ENCODE assay signal across 19 cellular contexts in the genomic region with DNA sequence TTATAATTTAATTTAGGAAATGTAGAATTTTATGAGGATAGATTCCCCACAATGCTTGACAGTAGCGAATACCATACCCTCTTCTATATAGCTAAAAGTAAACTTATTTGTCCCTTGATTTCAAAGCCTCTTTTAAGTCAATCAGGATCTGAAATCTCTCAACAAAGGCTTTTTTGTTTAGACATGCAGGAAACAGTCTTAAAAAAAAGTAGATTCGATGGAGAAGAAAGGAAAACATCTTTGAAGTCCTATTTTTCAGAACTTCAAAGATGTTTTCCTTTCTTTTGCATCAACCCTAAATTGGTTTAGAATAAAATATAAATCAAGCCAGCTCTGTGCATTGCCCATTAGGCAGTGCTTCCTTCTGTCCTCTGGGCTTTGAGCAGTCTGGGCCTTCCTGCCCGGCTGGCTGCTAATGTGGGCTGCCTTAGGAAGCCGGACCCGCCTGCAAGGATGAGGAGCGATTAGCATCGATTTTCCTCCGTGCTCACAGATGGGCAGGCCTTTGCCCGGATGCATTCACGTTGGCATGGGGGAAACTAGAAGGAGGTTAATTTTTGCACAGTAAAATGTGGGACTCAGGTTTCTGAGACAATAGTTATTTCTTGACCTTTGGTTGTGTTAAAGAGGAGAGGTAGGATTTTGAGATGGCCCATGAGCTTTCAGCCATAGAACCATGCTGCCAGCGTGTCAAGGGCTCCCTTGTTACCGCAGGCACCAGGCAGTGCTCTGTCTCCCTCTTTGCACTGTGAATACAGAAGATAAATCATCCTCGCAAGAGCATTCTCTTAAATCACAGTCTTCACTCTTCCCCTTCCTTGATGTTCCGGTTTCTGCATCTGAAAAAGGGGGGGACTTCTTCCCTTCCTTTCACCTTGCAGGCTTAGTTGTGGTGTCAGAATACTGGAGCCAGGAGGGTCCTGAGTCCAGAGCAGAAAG. TPM values are rescaled to one million over a fixed set of nuclear protein-coding genes. Genes with fewer than 3 reads are reported as not detected.
DNase-seq lines count a peak whose midpoint lies in the region; ATAC-seq and TF ChIP-seq lines count a peak whose summit lies in the region.
"Had no signal": no experiment of that assay in that cellular context is flagged by ENCODE, and none has a peak within 500 bp of the region (broad histone marks: within the 10 kb centered on the region; RNA-seq: fewer than 3 reads in every experiment).

No MANE protein-coding gene starts in this region.

- TF ChIP-seq EP300 in SK-N-SH (IDR thresholded peaks at IDR 0.05; ENCODE audit: borderline replicate concordance in 1 of 2, low read depth in 1 of 2, low read length in 1 of 2), result no peak

- H3K4me3 ChIP-seq in BE2C (ENCODE audit: low read depth, low read length), result no peak overlapping the region
- no peak overlapping the region for H3K4me3 ChIP-seq in SK-N-SH (ENCODE audit: low read depth in 2 of 2, low read length in 1 of 2)
- H3K4me3 ChIP-seq: GM23338 had no signal

- ATAC-seq in GM19351 (IDR thresholded peaks at IDR 0.05; ENCODE audit: unreplicated experiment) (no peak), HG03571 (IDR thresholded peaks at IDR 0.05; ENCODE audit: unreplicated experiment) (no peak)
- ATAC-seq: GM23338 had no signal

- H3K27ac ChIP-seq in SK-N-SH (ENCODE audit: low read depth in 2 of 2, low read length in 1 of 2), result peak overlapping the region; percentile 18 to 86; a peak in 3 of 4 replicates

- no peaks in the 10 kb centered on the region for H3K9me3 ChIP-seq in BE2C
- no peaks in the 10 kb centered on the region for H3K9me3 ChIP-seq in SK-N-SH

- no peak for TF ChIP-seq RAD21 in SK-N-SH (IDR thresholded peaks at IDR 0.05; ENCODE audit: low read length)

- no peak for TF ChIP-seq CTCF in BE2C (IDR thresholded peaks at IDR 0.05; ENCODE audit: low read depth, low read length)
- TF ChIP-seq CTCF in SK-N-SH (IDR thresholded peaks at IDR 0.05), result no peak

- POLR2A ChIA-PET in SK-N-SH (lab: Yijun Ruan, JAX), result interaction anchor here (0.6 kb wide), 1 partner anchor 224 kb away, joined by 3 read pairs; no protein-coding TSS in a partner anchor

- H3K4me1 ChIP-seq in BE2C, result peaks cover 43% of the 10 kb centered on the region
- peaks cover 0 to 16% of the 10 kb centered on the region in 2 experiments; a peak in 2 of 4 replicates for H3K4me1 ChIP-seq in SK-N-SH (ENCODE audit: control insufficient read depth in 1 of 2, insufficient read depth in 2 of 2, low read depth in 1 of 2, low read length in 1 of 2)

- no peak overlapping the region for H2AFZ ChIP-seq in SK-N-SH (ENCODE audit: low read depth)
- H2AFZ ChIP-seq: GM23338 had no signal

- WGBS in SK-N-SH (ENCODE audit: low lambda C conversion rate), result 59% methylated on average over 14 of the region's 14 CpGs

- no peak overlapping the region for H3K9ac ChIP-seq in SK-N-SH

- no peaks in the 10 kb centered on the region; the same call in 1 of the 2 replicates for H3K79me2 ChIP-seq in SK-N-SH (ENCODE audit: insufficient read depth)

- H3K4me2 ChIP-seq in SK-N-SH, result no peak overlapping the region
- H3K4me2 ChIP-seq: GM23338 had no signal

- H4K20me1 ChIP-seq in SK-N-SH (ENCODE audit: insufficient read depth), result no peaks in the 10 kb centered on the region

- no peaks in the 10 kb centered on the region for H3K9me2 ChIP-seq in SK-N-SH

- H3K36me3 ChIP-seq in BE2C (no peaks in the 10 kb centered on the region; the same call in 1 of the 2 replicates), SK-N-SH (replicated peaks in 1 of 2; ENCODE audit: control insufficient read depth in 1 of 2, insufficient read depth in 2 of 2, low read length in 1 of 2) (peaks cover 21 to 43% of the 10 kb centered on the region in 2 experiments)

- no peaks in the 10 kb centered on the region for H3K27me3 ChIP-seq in BE2C
- H3K27me3 ChIP-seq in SK-N-SH (ENCODE audit: insufficient read depth), result no peaks in the 10 kb centered on the region

- DNase-seq in BE2C (peak; percentile 71), SK-N-SH (peak; percentile 64), medulla oblongata (ENCODE audit: extremely low spot score) (peak; percentile 33), pons (ENCODE audit: low spot score) (peak; percentile 64), DMS79 treated with DMSO at 0.1 percent for 48 hours (lab: John Stamatoyannopoulos, UW) (no peak), AML-193 (lab: John Stamatoyannopoulos, UW) (no peak)
- DNase-seq: DMS153; EL; IMR-90; Kasumi-1; NCI-H1105; NCI-H1694; NCI-H345; NCI-H526 treated with DMSO at 0.1 percent for 48 hours; NK-92 treated with Interleukin-12 subunit alpha and Interleukin-12 subunit beta, amount 100 ng/mL, for 24 hours; SHP77 had no signal

- CTCF ChIA-PET in SK-N-SH (lab: Yijun Ruan, JAX), result interaction anchor here (0.9 to 1.6 kb wide), 2 partner anchors 47 kb away, joined by 3 to 6 read pairs; no protein-coding TSS in a partner anchor

- H3F3A ChIP-seq in SK-N-SH (replicated peaks; ENCODE audit: insufficient read depth), result no peaks in the 10 kb centered on the region

TF ChIP-seq in SK-N-SH, 30 proteins besides CTCF, POLR2A, EP300 and RAD21:
- TF ChIP-seq JUND (IDR thresholded peaks at IDR 0.05), result no peak
- TF ChIP-seq GATA2 (CRISPR knock-in tag; IDR thresholded peaks at IDR 0.05), result peak; percentile 70

RNA-seq across cellular contexts. Expression of gene MSRB2, which starts 15.6 kb away (rescaled TPM):
- 36.6 TPM for polyA plus RNA-seq in BE2C (2012; ENCODE audit: insufficient read depth, insufficient read length, low read depth)
- 42.3 and 44.0 TPM in 2 replicates for polyA plus RNA-seq in SK-N-SH (2012; rRNA removed)
- 44.9 and 47.2 TPM in 2 replicates for polyA plus RNA-seq in SK-N-SH (2012; cell fraction: cytosol; rRNA removed)
- polyA plus RNA-seq in SK-N-SH (2012; cell fraction: nucleus; rRNA removed), result 31.6 and 39.4 TPM in 2 replicates

Comparison
In these comparisons a context has a peak if more than half of its experiments do, and no peak if none do; other contexts are left out.
1. DNase-seq: peak in BE2C (single experiment), SK-N-SH (single experiment), medulla oblongata (single experiment) and pons (single experiment); none in DMS79 treated with DMSO at 0.1 percent for 48 hours (single experiment) and AML-193 (0 of 2).